12 cellular contexts compared by ENCODE assay signal in genomic region chrX:39773923-39774803, GRCh38.
DNase-seq lines count a peak whose midpoint lies in the region; ATAC-seq and TF ChIP-seq lines count a peak whose summit lies in the region.
"Had no signal": no experiment of that assay in that cellular context is flagged by ENCODE, and none has a peak within 500 bp of the region (broad histone marks: within the 10 kb centered on the region; RNA-seq: fewer than 3 reads in every experiment).

No MANE protein-coding gene starts in this region.

- no peak overlapping the region for H3K4me3 ChIP-seq in endodermal cell (ENCODE audit: low read length)
- H3K4me3 ChIP-seq: GM12878, lower lobe of right lung had no signal

- intact Hi-C loops in natural killer cell (cut with micrococcal nuclease) (no loop called here), MCF 10A (cut with micrococcal nuclease) (no loop called here)

- H3K9me3 ChIP-seq in endodermal cell (ENCODE audit: control insufficient read depth, low read length): no peaks in the 10 kb centered on the region
- H3K9me3 ChIP-seq: lower lobe of right lung had no signal

- H3K9me3 Mint-ChIP-seq in natural killer cell (peaks cover 0 to 2% of the 10 kb centered on the region in 2 donors), endodermal cell (no peaks in the 10 kb centered on the region), MCF 10A (ENCODE audit: unreplicated experiment) (peaks cover 7% of the 10 kb centered on the region)
- H3K9me3 Mint-ChIP-seq in natural killer cell treated with Interleukin-12 subunit alpha and Interleukin-12 subunit beta and Interleukin-15 and Interleukin-18, amount 100 ng/mL, for 72 hours: peaks cover 3% of the 10 kb centered on the region
- peaks cover 4% of the 10 kb centered on the region for H3K9me3 Mint-ChIP-seq in stimulated activated naive CD8-positive, alpha-beta T cell treated with anti-CD3 and anti-CD28 coated beads, Interleukin-15, Interleukin-2, amounts not matched to agents 100 ng/mL and 50 ng/mL, for 24 hours

- no peaks in the 10 kb centered on the region for H3K27me3 ChIP-seq in endodermal cell (ENCODE audit: control insufficient read depth, insufficient read depth, low read length, poor library complexity, severe bottlenecking)

- DNase-seq in natural killer cell: no peak
- DNase-seq in natural killer cell treated with Interleukin-12 subunit alpha and Interleukin-12 subunit beta and Interleukin-15 and Interleukin-18, amount 100 ng/mL, for 72 hours (ENCODE audit: low spot score): no peak
- DNase-seq in activated CD4-positive, alpha-beta T cell treated with anti-CD3 and anti-CD28 coated beads, Interleukin-2, amount 50 U/mL, for 4 hours: peak; percentile 9 to 15
- DNase-seq in endodermal cell: no peak
- DNase-seq in MCF 10A (ENCODE audit: unreplicated experiment): no peak
- DNase-seq in RKO (ENCODE audit: low spot score): no peak
- DNase-seq: AML-193, lower lobe of right lung had no signal

- H3K36me3 Mint-ChIP-seq in natural killer cell (no peaks in the 10 kb centered on the region), endodermal cell (ENCODE audit: low read depth) (no peaks in the 10 kb centered on the region), MCF 10A (ENCODE audit: insufficient read depth, unreplicated experiment) (no peaks in the 10 kb centered on the region)
- no peaks in the 10 kb centered on the region for H3K36me3 Mint-ChIP-seq in natural killer cell treated with Interleukin-12 subunit alpha and Interleukin-12 subunit beta and Interleukin-15 and Interleukin-18, amount 100 ng/mL, for 72 hours
- no peaks in the 10 kb centered on the region for H3K36me3 Mint-ChIP-seq in stimulated activated naive CD8-positive, alpha-beta T cell treated with anti-CD3 and anti-CD28 coated beads, Interleukin-15, Interleukin-2, amounts not matched to agents 100 ng/mL and 50 ng/mL, for 24 hours (ENCODE audit: low read depth)

- H3K4me1 Mint-ChIP-seq in natural killer cell: peaks cover 8 to 11% of the 10 kb centered on the region in 2 donors
- H3K4me1 Mint-ChIP-seq in natural killer cell treated with Interleukin-12 subunit alpha and Interleukin-12 subunit beta and Interleukin-15 and Interleukin-18, amount 100 ng/mL, for 72 hours (ENCODE audit: low read depth in 2 of 2): peaks cover 8 to 13% of the 10 kb centered on the region in 2 donors
- H3K4me1 Mint-ChIP-seq in endodermal cell: peaks cover 36% of the 10 kb centered on the region
- peaks cover 60% of the 10 kb centered on the region for H3K4me1 Mint-ChIP-seq in stimulated activated naive CD8-positive, alpha-beta T cell treated with anti-CD3 and anti-CD28 coated beads, Interleukin-15, Interleukin-2, amounts not matched to agents 100 ng/mL and 50 ng/mL, for 24 hours (ENCODE audit: low read depth)
- no peaks in the 10 kb centered on the region for H3K4me1 Mint-ChIP-seq in MCF 10A (ENCODE audit: insufficient read depth, unreplicated experiment)

- H3K27ac Mint-ChIP-seq in natural killer cell: no peak overlapping the region
- no peak overlapping the region for H3K27ac Mint-ChIP-seq in natural killer cell treated with Interleukin-12 subunit alpha and Interleukin-12 subunit beta and Interleukin-15 and Interleukin-18, amount 100 ng/mL, for 72 hours
- H3K27ac Mint-ChIP-seq in endodermal cell: peak overlapping the region; percentile 56
- peak overlapping the region; percentile 95 for H3K27ac Mint-ChIP-seq in stimulated activated naive CD8-positive, alpha-beta T cell treated with anti-CD3 and anti-CD28 coated beads, Interleukin-15, Interleukin-2, amounts not matched to agents 100 ng/mL and 50 ng/mL, for 24 hours
- H3K27ac Mint-ChIP-seq in MCF 10A (ENCODE audit: low read depth, unreplicated experiment): no peak overlapping the region

- no peak overlapping the region for H3K27ac ChIP-seq in endodermal cell (ENCODE audit: low read depth, low read length)
- H3K27ac ChIP-seq: lower lobe of right lung had no signal

- ATAC-seq in natural killer cell (no peak), GM18873 (IDR thresholded peaks at IDR 0.05; ENCODE audit: low FRiP score, unreplicated experiment) (no peak)
- no peak for ATAC-seq in natural killer cell treated with Interleukin-12 subunit alpha and Interleukin-12 subunit beta and Interleukin-15 and Interleukin-18, amount 100 ng/mL, for 72 hours
- ATAC-seq: GM12878, lower lobe of right lung, SK-N-SH treated with all-trans-retinoic acid at 6 μM for 48 hours had no signal

- H3K9ac ChIP-seq in endodermal cell (ENCODE audit: extremely low read depth, low read length, poor library complexity, severe bottlenecking): no peak overlapping the region

- no peaks in the 10 kb centered on the region for H3K36me3 ChIP-seq in endodermal cell (ENCODE audit: control insufficient read depth, insufficient read depth, low read length)
- H3K36me3 ChIP-seq: lower lobe of right lung had no signal

- no TSS peak for BruUV-seq in MCF 10A (replicated peaks; lab: Mats Ljungman, UMichigan)

- POLR2A ChIA-PET in MCF 10A (lab: Yijun Ruan, JAX): no interaction called here

- TF ChIP-seq CTCF in natural killer cell (IDR thresholded peaks at IDR 0.05): no peak
- TF ChIP-seq CTCF in endodermal cell (conservative IDR thresholded peaks at IDR 0.05): no peak
- no peak for TF ChIP-seq CTCF in MCF 10A (IDR thresholded peaks at IDR 0.05; ENCODE audit: unreplicated experiment)

- CTCF ChIA-PET in MCF 10A (lab: Yijun Ruan, JAX): interaction anchor here (0.9 kb wide), 1 partner anchor 16 kb away, joined by 3 read pairs; no protein-coding TSS in a partner anchor

- H3K4me1 ChIP-seq in endodermal cell (ENCODE audit: control insufficient read depth, insufficient read depth, low read length): no peaks in the 10 kb centered on the region

- 70 to 78% methylated on average over 5 to 20 of the region's 20 CpGs for WGBS in endodermal cell (ENCODE audit: insufficient coverage in 1 of 2, insufficient read length in 1 of 2), 2 experiments

- peak overlapping the region; percentile 25 for H3K4me3 Mint-ChIP-seq in natural killer cell
- no peak overlapping the region for H3K4me3 Mint-ChIP-seq in natural killer cell treated with Interleukin-12 subunit alpha and Interleukin-12 subunit beta and Interleukin-15 and Interleukin-18, amount 100 ng/mL, for 72 hours
- no peak overlapping the region for H3K4me3 Mint-ChIP-seq in endodermal cell
- H3K4me3 Mint-ChIP-seq in stimulated activated naive CD8-positive, alpha-beta T cell treated with anti-CD3 and anti-CD28 coated beads, Interleukin-15, Interleukin-2, amounts not matched to agents 100 ng/mL and 50 ng/mL, for 24 hours: peak overlapping the region; percentile 61
- no peak overlapping the region for H3K4me3 Mint-ChIP-seq in MCF 10A (ENCODE audit: unreplicated experiment)

- peaks cover 0 to 30% of the 10 kb centered on the region in 2 donors for H3K27me3 Mint-ChIP-seq in natural killer cell (ENCODE audit: low read depth in 2 of 2)
- peaks cover 0 to 34% of the 10 kb centered on the region in 2 donors for H3K27me3 Mint-ChIP-seq in natural killer cell treated with Interleukin-12 subunit alpha and Interleukin-12 subunit beta and Interleukin-15 and Interleukin-18, amount 100 ng/mL, for 72 hours
- H3K27me3 Mint-ChIP-seq in endodermal cell (ENCODE audit: insufficient read depth): peaks cover 7% of the 10 kb centered on the region
- no peaks in the 10 kb centered on the region for H3K27me3 Mint-ChIP-seq in stimulated activated naive CD8-positive, alpha-beta T cell treated with anti-CD3 and anti-CD28 coated beads, Interleukin-15, Interleukin-2, amounts not matched to agents 100 ng/mL and 50 ng/mL, for 24 hours
- peaks cover 49% of the 10 kb centered on the region for H3K27me3 Mint-ChIP-seq in MCF 10A (ENCODE audit: insufficient read depth, unreplicated experiment)

Comparison
In these comparisons a context has a peak if more than half of its experiments do, and no peak if none do; other contexts are left out.
1. H3K4me3 Mint-ChIP-seq: peak in natural killer cell (single experiment) and stimulated activated naive CD8-positive, alpha-beta T cell treated with anti-CD3 and anti-CD28 coated beads, Interleukin-15, Interleukin-2, amounts not matched to agents 100 ng/mL and 50 ng/mL, for 24 hours (single experiment); none in natural killer cell treated with Interleukin-12 subunit alpha and Interleukin-12 subunit beta and Interleukin-15 and Interleukin-18, amount 100 ng/mL, for 72 hours (single experiment), endodermal cell (single experiment) and MCF 10A (single experiment).
2. DNase-seq: peak in activated CD4-positive, alpha-beta T cell treated with anti-CD3 and anti-CD28 coated beads, Interleukin-2, amount 50 U/mL, for 4 hours (2 of 2); none in natural killer cell (single experiment), natural killer cell treated with Interleukin-12 subunit alpha and Interleukin-12 subunit beta and Interleukin-15 and Interleukin-18, amount 100 ng/mL, for 72 hours (single experiment), endodermal cell (single experiment), MCF 10A (single experiment) and RKO (single experiment).
3. H3K27ac Mint-ChIP-seq: peak in endodermal cell (single experiment) and stimulated activated naive CD8-positive, alpha-beta T cell treated with anti-CD3 and anti-CD28 coated beads, Interleukin-15, Interleukin-2, amounts not matched to agents 100 ng/mL and 50 ng/mL, for 24 hours (single experiment); none in natural killer cell (0 of 2), natural killer cell treated with Interleukin-12 subunit alpha and Interleukin-12 subunit beta and Interleukin-15 and Interleukin-18, amount 100 ng/mL, for 72 hours (0 of 2) and MCF 10A (single experiment).